In genomic region chr18:30457156-30457555, GRCh38 we compare ENCODE assay signal across 16 cellular contexts.
DNase-seq lines count a peak whose midpoint lies in the region; TF ChIP-seq lines count a peak whose summit lies in the region.
"Had no signal": no experiment of that assay in that cellular context is flagged by ENCODE, and none has a peak within 500 bp of the region (broad histone marks: within the 10 kb centered on the region; RNA-seq: fewer than 3 reads in every experiment).

No MANE protein-coding gene starts in this region.

- no peaks in the 10 kb centered on the region for H3K9me3 ChIP-seq in mammary epithelial cell (replicated peaks; ENCODE audit: insufficient read depth, low read length)
- H3K9me3 ChIP-seq: SK-N-SH had no signal

- TF ChIP-seq CTCF in MCF 10A (IDR thresholded peaks at IDR 0.05; ENCODE audit: unreplicated experiment) (no peak), mammary epithelial cell (conservative IDR thresholded peaks at IDR 0.05 in 1 of 2, IDR thresholded peaks at IDR 0.05 in 1 of 2; ENCODE audit: extremely low read depth in 1 of 2, insufficient read depth in 1 of 2, low read depth in 1 of 2, low read length in 2 of 2) (peak in 1 of 2 donors; percentile 16), brain microvascular endothelial cell (IDR thresholded peaks at IDR 0.05; ENCODE audit: low read depth, low read length, missing control alignments) (peak; percentile 13)

- CTCF ChIA-PET in MCF 10A (lab: Yijun Ruan, JAX) (interaction anchor here (0.7 kb wide), 1 partner anchor 40 kb away, joined by 3 read pairs; no protein-coding TSS in a partner anchor), mammary epithelial cell (lab: Charles Lee; ENCODE audit: low non-redundant PET) (interaction anchor here (0.7 to 0.8 kb wide), 2 partner anchors 27 to 30 kb away, joined by 4 to 6 read pairs; no protein-coding TSS in a partner anchor)

- H3K4me3 Mint-ChIP-seq in MCF 10A (ENCODE audit: unreplicated experiment), result no peak overlapping the region
- H3K4me3 Mint-ChIP-seq: CD4-positive, CD25-positive, alpha-beta regulatory T cell had no signal

- H3K4me3 ChIP-seq in mammary epithelial cell (replicated peaks in 1 of 3; ENCODE audit: insufficient read depth in 1 of 3, low read depth in 2 of 3, low read length in 3 of 3), result no peak overlapping the region
- no peak overlapping the region for H3K4me3 ChIP-seq in brain microvascular endothelial cell (ENCODE audit: low read depth, low read length)

- DNase-seq in MCF 10A (ENCODE audit: unreplicated experiment), result peak; percentile 18
- DNase-seq in mammary epithelial cell, result no peak
- DNase-seq in HPDE6-E6E7 (ENCODE audit: extremely low spot score), result peak; percentile 3
- no peak for DNase-seq in brain microvascular endothelial cell
- DNase-seq in NOMO-1 treated with DMSO at 0.1 percent for 48 hours (lab: John Stamatoyannopoulos, UW; ENCODE audit: unreplicated experiment), result no peak
- DNase-seq in KBM-7, result no peak
- no peak for DNase-seq in activated CD4-positive, alpha-beta T cell treated with anti-CD3 and anti-CD28 coated beads, Interleukin-2, amount 50 U/mL, for 48 hours
- DNase-seq: CD4-positive, CD25-positive, alpha-beta regulatory T cell; GDM1; Karpas-422; NCI-H1105 treated with DMSO at 0.1 percent for 48 hours; NCI-H187 treated with DMSO at 0.1 percent for 48 hours; NCI-H2171; NCI-H446 treated with DMSO at 0.1 percent for 48 hours; SK-N-SH; T-helper 1 cell had no signal

- BruUV-seq in MCF 10A (replicated peaks; lab: Mats Ljungman, UMichigan) (no TSS peak), mammary epithelial cell (replicated peaks; lab: Mats Ljungman, UMichigan) (no TSS peak)

- H3K4me1 Mint-ChIP-seq in MCF 10A (ENCODE audit: insufficient read depth, unreplicated experiment), result no peaks in the 10 kb centered on the region
- H3K4me1 Mint-ChIP-seq: CD4-positive, CD25-positive, alpha-beta regulatory T cell had no signal

- H3K27me3 ChIP-seq in mammary epithelial cell (ENCODE audit: insufficient read depth, low read length), result no peaks in the 10 kb centered on the region
- H3K27me3 ChIP-seq in brain microvascular endothelial cell (replicated peaks), result no peaks in the 10 kb centered on the region

- no peak overlapping the region for H3K4me2 ChIP-seq in mammary epithelial cell (ENCODE audit: insufficient read depth, low read depth, low read length)
- H3K4me2 ChIP-seq: SK-N-SH had no signal

- H3K36me3 Mint-ChIP-seq in MCF 10A (ENCODE audit: insufficient read depth, unreplicated experiment), result no peaks in the 10 kb centered on the region
- H3K36me3 Mint-ChIP-seq: CD4-positive, CD25-positive, alpha-beta regulatory T cell had no signal

- WGBS in mammary epithelial cell (ENCODE audit: low coverage, missing lambda C conversion rate), result 65% methylated on average over 1 of the region's 1 CpG

- dilution Hi-C loops in mammary epithelial cell (cut with HindIII; ENCODE audit: low sequenced_read_pairs), result no loop called here

- H3K9me3 Mint-ChIP-seq in MCF 10A (ENCODE audit: unreplicated experiment), result no peaks in the 10 kb centered on the region

- no peaks in the 10 kb centered on the region for H3K4me1 ChIP-seq in mammary epithelial cell (ENCODE audit: insufficient read depth, low read length)

- intact Hi-C loops in MCF 10A (cut with micrococcal nuclease), result loop anchor here (10.0 kb wide), 1 partner anchor 58 kb away; no protein-coding TSS in a partner anchor
- intact Hi-C loops in mammary epithelial cell (cut with micrococcal nuclease), result no loop called here

- H3K27me3 Mint-ChIP-seq in MCF 10A (ENCODE audit: insufficient read depth, unreplicated experiment), result peaks cover 3% of the 10 kb centered on the region
- H3K27me3 Mint-ChIP-seq: CD4-positive, CD25-positive, alpha-beta regulatory T cell had no signal

- H3K79me2 ChIP-seq in mammary epithelial cell (ENCODE audit: insufficient read depth, low read length), result no peaks in the 10 kb centered on the region

- in situ Hi-C loops in mammary epithelial cell (cut with MboI; ENCODE audit: low sequenced_read_pairs in 2 of 2) (no loop called here), brain microvascular endothelial cell (cut with HindIII; ENCODE audit: low pct_ligation_motif_present, low sequenced_read_pairs) (no loop called here), KBM-7 (cut with MboI; ENCODE audit: low pct_unique_long_range_greater_than_20kb, low sequenced_read_pairs) (no loop called here)

- H2AFZ ChIP-seq in mammary epithelial cell (ENCODE audit: low read depth, low read length), result no peak overlapping the region

- no peaks in the 10 kb centered on the region for H4K20me1 ChIP-seq in mammary epithelial cell (ENCODE audit: insufficient read depth, low read length)

- no peak overlapping the region for H3K27ac Mint-ChIP-seq in MCF 10A (ENCODE audit: low read depth, unreplicated experiment)
- H3K27ac Mint-ChIP-seq: CD4-positive, CD25-positive, alpha-beta regulatory T cell had no signal

- H3K27ac ChIP-seq in mammary epithelial cell (ENCODE audit: insufficient read depth, low read depth, low read length) (no peak overlapping the region), brain microvascular endothelial cell (no peak overlapping the region)

- H3K9ac ChIP-seq in mammary epithelial cell (ENCODE audit: insufficient read depth, low read length), result no peak overlapping the region
- H3K9ac ChIP-seq: SK-N-SH had no signal

- H3K36me3 ChIP-seq in mammary epithelial cell (ENCODE audit: insufficient read depth, low read length) (no peaks in the 10 kb centered on the region), brain microvascular endothelial cell (replicated peaks) (no peaks in the 10 kb centered on the region)

- POLR2A ChIA-PET in MCF 10A (lab: Yijun Ruan, JAX), result interaction anchor here (0.6 kb wide), 1 partner anchor 855 kb away, joined by 3 read pairs; no protein-coding TSS in a partner anchor

Comparison
In these comparisons a context has a peak if more than half of its experiments do, and no peak if none do; other contexts are left out.
1. DNase-seq: peak in MCF 10A (single experiment) and HPDE6-E6E7 (single experiment); none in mammary epithelial cell (single experiment), brain microvascular endothelial cell (single experiment), NOMO-1 treated with DMSO at 0.1 percent for 48 hours (single experiment), KBM-7 (single experiment) and activated CD4-positive, alpha-beta T cell treated with anti-CD3 and anti-CD28 coated beads, Interleukin-2, amount 50 U/mL, for 48 hours (0 of 2).